ENCODE assay signal across 9 cellular contexts in the genomic region with DNA sequence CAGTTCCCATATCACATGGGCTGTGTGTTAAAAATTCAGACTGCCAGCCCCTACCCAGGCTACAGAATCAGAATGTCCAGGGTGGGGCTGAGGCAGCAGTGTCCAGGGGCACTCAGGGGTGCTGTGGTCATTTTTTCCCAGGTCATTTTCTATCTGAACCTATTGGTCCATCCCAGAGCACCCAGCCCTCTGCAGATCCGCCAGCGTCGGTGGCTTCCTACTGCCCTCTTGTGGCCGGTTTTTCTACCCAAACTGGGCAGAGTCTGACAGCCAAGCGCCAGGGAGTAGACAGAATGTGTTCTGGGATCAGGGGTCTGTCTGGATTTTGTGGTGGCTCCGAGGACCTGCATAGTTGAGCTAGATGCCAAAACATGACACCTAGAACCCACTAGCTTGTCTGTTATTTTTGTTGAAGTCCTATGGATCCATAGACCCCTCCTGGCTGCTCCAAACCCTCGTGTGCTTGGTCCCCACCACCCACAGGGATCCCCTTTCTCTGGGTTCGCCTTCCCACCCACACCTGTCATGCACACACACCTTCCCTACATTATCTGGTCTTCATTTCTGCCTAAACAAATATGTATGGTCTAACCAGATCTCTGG. TPM values are rescaled to one million over a fixed set of nuclear protein-coding genes. Genes with fewer than 3 reads are reported as not detected.
DNase-seq lines count a peak whose midpoint lies in the region; ATAC-seq and TF ChIP-seq lines count a peak whose summit lies in the region.
"Had no signal": no experiment of that assay in that cellular context is flagged by ENCODE, and none has a peak within 500 bp of the region (broad histone marks: within the 10 kb centered on the region; RNA-seq: fewer than 3 reads in every experiment).

No MANE protein-coding gene starts in this region.

- no peak overlapping the region for H3K4me3 Mint-ChIP-seq in natural killer cell treated with Interleukin-12 subunit alpha and Interleukin-12 subunit beta and Interleukin-15 and Interleukin-18, amount 100 ng/mL, for 72 hours
- no peak overlapping the region for H3K4me3 Mint-ChIP-seq in stimulated activated naive B cell treated with anti-CD40 and anti-IgM and Interleukin-4, amounts not matched to agents 10 μg/mL and 1 μg/mL and 100 μg/mL, for 72 hours

- TF ChIP-seq EP300 in esophagus muscularis mucosa (IDR thresholded peaks at IDR 0.05) = no peak

- H3K79me2 ChIP-seq in OCI-LY1 (ENCODE audit: insufficient read depth, low read length) = no peaks in the 10 kb centered on the region

- WGBS in esophagus muscularis mucosa = 22% methylated on average over 8 of the region's 8 CpGs

- intact Hi-C loops in esophagus muscularis mucosa (cut with DNase I) = loop anchor here (10.0 kb wide), 2 partner anchors 84 to 384 kb away; no protein-coding TSS in a partner anchor

- no peak overlapping the region for H3K27ac Mint-ChIP-seq in natural killer cell treated with Interleukin-12 subunit alpha and Interleukin-12 subunit beta and Interleukin-15 and Interleukin-18, amount 100 ng/mL, for 72 hours
- no peak overlapping the region for H3K27ac Mint-ChIP-seq in stimulated activated naive B cell treated with anti-CD40 and anti-IgM and Interleukin-4, amounts not matched to agents 10 μg/mL and 1 μg/mL and 100 μg/mL, for 72 hours

- DNase-seq in G401 (ENCODE audit: low spot score) (peak; percentile 50), activated T-cell treated with anti-CD3 and anti-CD28 coated beads for 24 hours (ENCODE audit: low read depth) (peak; percentile 60), esophagus muscularis mucosa (ENCODE audit: extremely low spot score) (no peak)
- no peak for DNase-seq in natural killer cell treated with Interleukin-12 subunit alpha and Interleukin-12 subunit beta and Interleukin-15 and Interleukin-18, amount 100 ng/mL, for 72 hours (ENCODE audit: low spot score)
- peak; percentile 47 for DNase-seq in stimulated activated naive B cell treated with anti-CD40 and anti-IgM and Interleukin-4, amounts not matched to agents 10 μg/mL and 1 μg/mL and 100 μg/mL, for 72 hours

- H3K36me3 ChIP-seq in OCI-LY1 (ENCODE audit: insufficient read depth, low read length) (no peaks in the 10 kb centered on the region), esophagus muscularis mucosa (no peaks in the 10 kb centered on the region)

- in situ Hi-C loops in G401 (cut with HindIII; ENCODE audit: low sequenced_read_pairs) = no loop called here

- H3K9me2 ChIP-seq in OCI-LY1 (ENCODE audit: low read depth, low read length) = no peaks in the 10 kb centered on the region

- no peaks in the 10 kb centered on the region for H4K20me1 ChIP-seq in OCI-LY1 (ENCODE audit: insufficient read depth, low read length)

- no peak overlapping the region for H3K9ac ChIP-seq in OCI-LY1 (ENCODE audit: low read length)

- ATAC-seq in HG03442 (IDR thresholded peaks at IDR 0.05; ENCODE audit: unreplicated experiment) (peak; percentile 34), HG03439 (IDR thresholded peaks at IDR 0.05; ENCODE audit: unreplicated experiment) (no peak)
- ATAC-seq in natural killer cell treated with Interleukin-12 subunit alpha and Interleukin-12 subunit beta and Interleukin-15 and Interleukin-18, amount 100 ng/mL, for 72 hours = peak; percentile 70 to 85
- ATAC-seq in stimulated activated naive B cell treated with anti-CD40 and anti-IgM and Interleukin-4, amounts not matched to agents 10 μg/mL and 1 μg/mL and 100 μg/mL, for 72 hours (replicated peaks) = peak; percentile 56 to 58

- peaks cover 22% of the 10 kb centered on the region for H3K4me1 ChIP-seq in OCI-LY1 (ENCODE audit: insufficient read depth, low read length, severe bottlenecking)
- peaks cover 0 to 14% (median 9%) of the 10 kb centered on the region in 4 donors for H3K4me1 ChIP-seq in esophagus muscularis mucosa

- no peak overlapping the region for H3K4me2 ChIP-seq in OCI-LY1 (ENCODE audit: low read length)

- H3K36me3 Mint-ChIP-seq in natural killer cell treated with Interleukin-12 subunit alpha and Interleukin-12 subunit beta and Interleukin-15 and Interleukin-18, amount 100 ng/mL, for 72 hours = no peaks in the 10 kb centered on the region
- peaks cover 0 to 5% of the 10 kb centered on the region in 2 donors for H3K36me3 Mint-ChIP-seq in stimulated activated naive B cell treated with anti-CD40 and anti-IgM and Interleukin-4, amounts not matched to agents 10 μg/mL and 1 μg/mL and 100 μg/mL, for 72 hours

- H3K9me3 Mint-ChIP-seq in natural killer cell treated with Interleukin-12 subunit alpha and Interleukin-12 subunit beta and Interleukin-15 and Interleukin-18, amount 100 ng/mL, for 72 hours = no peaks in the 10 kb centered on the region
- peaks cover 4 to 5% of the 10 kb centered on the region in 2 donors for H3K9me3 Mint-ChIP-seq in stimulated activated naive B cell treated with anti-CD40 and anti-IgM and Interleukin-4, amounts not matched to agents 10 μg/mL and 1 μg/mL and 100 μg/mL, for 72 hours

- no peak for TF ChIP-seq POLR2A in esophagus muscularis mucosa (IDR thresholded peaks at IDR 0.05; ENCODE audit: low read depth)

- H3K9me3 ChIP-seq in OCI-LY1 (ENCODE audit: low read length) (no peaks in the 10 kb centered on the region), esophagus muscularis mucosa (no peaks in the 10 kb centered on the region)

- peaks cover 4 to 7% of the 10 kb centered on the region in 2 donors for H3K27me3 Mint-ChIP-seq in natural killer cell treated with Interleukin-12 subunit alpha and Interleukin-12 subunit beta and Interleukin-15 and Interleukin-18, amount 100 ng/mL, for 72 hours
- H3K27me3 Mint-ChIP-seq in stimulated activated naive B cell treated with anti-CD40 and anti-IgM and Interleukin-4, amounts not matched to agents 10 μg/mL and 1 μg/mL and 100 μg/mL, for 72 hours = peaks cover 0 to 3% of the 10 kb centered on the region in 2 donors

- H2AFZ ChIP-seq in OCI-LY1 (ENCODE audit: low read length) = peak overlapping the region; percentile 71; the same call in 1 of the 2 replicates

- no peak overlapping the region for H3K27ac ChIP-seq in OCI-LY1 (ENCODE audit: low read depth, low read length, poor library complexity, severe bottlenecking)
- no peak overlapping the region for H3K27ac ChIP-seq in esophagus muscularis mucosa (replicated peaks in 1 of 4)
- H3K27ac ChIP-seq: epithelial cell of prostate had no signal

- TF ChIP-seq CTCF in OCI-LY1 (IDR thresholded peaks at IDR 0.05; ENCODE audit: low read length) = peak; percentile 79
- peak; percentile 69 to 87 (median 75) for TF ChIP-seq CTCF in esophagus muscularis mucosa (IDR thresholded peaks at IDR 0.05)

- H3K27me3 ChIP-seq in OCI-LY1 (ENCODE audit: insufficient read depth, low read length) = peaks cover under 1% of the 10 kb centered on the region; the same call in 1 of the 2 replicates
- no peaks in the 10 kb centered on the region for H3K27me3 ChIP-seq in esophagus muscularis mucosa

- H3K4me1 Mint-ChIP-seq in natural killer cell treated with Interleukin-12 subunit alpha and Interleukin-12 subunit beta and Interleukin-15 and Interleukin-18, amount 100 ng/mL, for 72 hours (ENCODE audit: low read depth in 2 of 2) = peaks cover 26 to 27% of the 10 kb centered on the region in 2 donors
- H3K4me1 Mint-ChIP-seq in stimulated activated naive B cell treated with anti-CD40 and anti-IgM and Interleukin-4, amounts not matched to agents 10 μg/mL and 1 μg/mL and 100 μg/mL, for 72 hours = peaks cover 37 to 52% of the 10 kb centered on the region in 2 donors

- no peaks in the 10 kb centered on the region for H3F3A ChIP-seq in OCI-LY1 (ENCODE audit: insufficient read depth, low read length)

- H3K4me3 ChIP-seq in OCI-LY1 (ENCODE audit: low read depth, low read length, poor library complexity, severe bottlenecking) (no peak overlapping the region), esophagus muscularis mucosa (no peak overlapping the region)

RNA-seq across cellular contexts. Expression of gene RMDN2, which starts 34.1 kb away (rescaled TPM):
- 1.3 TPM in 1 of 2 replicates, not detected in the other for total RNA-seq in G401 (2014; rRNA removed; shearing (Covaris generic))
- 10 to 100 TPM; 11.0 to 22.8 (median 13.2) TPM for total RNA-seq in esophagus muscularis mucosa
- total RNA-seq in natural killer cell treated with Interleukin-12 subunit alpha and Interleukin-12 subunit beta and Interleukin-15 and Interleukin-18, amount 100 ng/mL, for 72 hours = 1 to 10 TPM; 3.2 to 5.5 TPM

Comparison
In these comparisons a context has a peak if more than half of its experiments do, and no peak if none do; other contexts are left out.
1. DNase-seq: peak in G401 (single experiment), activated T-cell treated with anti-CD3 and anti-CD28 coated beads for 24 hours (single experiment) and stimulated activated naive B cell treated with anti-CD40 and anti-IgM and Interleukin-4, amounts not matched to agents 10 μg/mL and 1 μg/mL and 100 μg/mL, for 72 hours (single experiment); none in esophagus muscularis mucosa (single experiment) and natural killer cell treated with Interleukin-12 subunit alpha and Interleukin-12 subunit beta and Interleukin-15 and Interleukin-18, amount 100 ng/mL, for 72 hours (single experiment).